ENCODE assay signal across 9 cellular contexts in the genomic region with DNA sequence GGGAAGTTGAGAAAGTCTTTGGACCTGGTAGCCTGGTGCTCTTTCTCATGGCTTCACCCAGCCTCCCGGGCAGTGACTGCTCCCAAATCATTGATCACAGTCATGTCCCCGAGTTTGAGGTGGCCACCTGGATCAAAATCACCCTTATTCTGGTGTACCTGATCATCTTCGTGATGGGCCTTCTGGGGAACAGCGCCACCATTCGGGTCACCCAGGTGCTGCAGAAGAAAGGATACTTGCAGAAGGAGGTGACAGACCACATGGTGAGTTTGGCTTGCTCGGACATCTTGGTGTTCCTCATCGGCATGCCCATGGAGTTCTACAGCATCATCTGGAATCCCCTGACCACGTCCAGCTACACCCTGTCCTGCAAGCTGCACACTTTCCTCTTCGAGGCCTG. TPM values are rescaled to one million over a fixed set of nuclear protein-coding genes. Genes with fewer than 3 reads are reported as not detected.
DNase-seq lines count a peak whose midpoint lies in the region; ATAC-seq and TF ChIP-seq lines count a peak whose summit lies in the region.
"Had no signal": no experiment of that assay in that cellular context is flagged by ENCODE, and none has a peak within 500 bp of the region (broad histone marks: within the 10 kb centered on the region; RNA-seq: fewer than 3 reads in every experiment).

No MANE protein-coding gene starts in this region.

- H3K4me1 Mint-ChIP-seq in natural killer cell, result no peaks in the 10 kb centered on the region

- peaks cover 3 to 9% of the 10 kb centered on the region in 2 donors for H3K9me3 Mint-ChIP-seq in natural killer cell

- H3K27ac ChIP-seq in SK-N-MC (no peak overlapping the region), psoas muscle (peak overlapping the region; percentile 84)

- H3K36me3 Mint-ChIP-seq in natural killer cell, result no peaks in the 10 kb centered on the region

- no peaks in the 10 kb centered on the region for H3K9me3 ChIP-seq in SK-N-MC (ENCODE audit: low read depth, low read length)
- H3K9me3 ChIP-seq in psoas muscle, result no peaks in the 10 kb centered on the region
- H3K9me3 ChIP-seq: HAP-1 had no signal

- ATAC-seq in psoas muscle (no peak), natural killer cell (no peak)

- H3K4me3 ChIP-seq in SK-N-MC (peak overlapping the region; percentile 87), fibroblast of mammary gland (ENCODE audit: control insufficient read depth, low read depth, low read length) (no peak overlapping the region), psoas muscle (peak overlapping the region; percentile 69)

- no peaks in the 10 kb centered on the region for H3K36me3 ChIP-seq in SK-N-MC (ENCODE audit: insufficient read depth, low read length)
- no peaks in the 10 kb centered on the region for H3K36me3 ChIP-seq in psoas muscle (ENCODE audit: insufficient read depth in 1 of 2, low read depth in 1 of 2)
- H3K36me3 ChIP-seq: HAP-1 had no signal

- H3K4me1 ChIP-seq in psoas muscle, result peaks cover 13% of the 10 kb centered on the region
- H3K4me1 ChIP-seq: HAP-1 had no signal

- no peak overlapping the region for H3K4me3 Mint-ChIP-seq in natural killer cell

- peak; percentile 1 for TF ChIP-seq CTCF in fibroblast of mammary gland (conservative IDR thresholded peaks at IDR 0.05; ENCODE audit: control insufficient read depth, insufficient read depth, low read depth, low read length)
- no peak for TF ChIP-seq CTCF in psoas muscle (IDR thresholded peaks at IDR 0.05)
- no peak for TF ChIP-seq CTCF in natural killer cell (IDR thresholded peaks at IDR 0.05)

- 84 to 95% (median 91%) methylated on average over 9 of the region's 9 CpGs for WGBS in psoas muscle, 3 donors

- H3K27ac Mint-ChIP-seq in natural killer cell, result no peak overlapping the region

- H3K27me3 Mint-ChIP-seq in natural killer cell (ENCODE audit: low read depth in 2 of 2), result peaks cover 0 to 6% of the 10 kb centered on the region in 2 donors

- peak; percentile 13 for DNase-seq in ELR (ENCODE audit: low read depth)
- DNase-seq in SK-N-MC (ENCODE audit: low read depth, low spot score), result no peak
- DNase-seq in fibroblast of mammary gland (ENCODE audit: low read depth), result no peak
- DNase-seq in psoas muscle, result no peak
- DNase-seq in natural killer cell, result no peak
- no peak for DNase-seq in HPDE6-E6E7 (ENCODE audit: extremely low spot score)
- no peak for DNase-seq in NCI-H146 treated with DMSO at 0.1 percent for 48 hours (lab: John Stamatoyannopoulos, UW; ENCODE audit: unreplicated experiment)
- no peak for DNase-seq in posterior vena cava (ENCODE audit: low spot score)

- no peak overlapping the region for H3K9ac ChIP-seq in SK-N-MC (ENCODE audit: insufficient read length)

- intact Hi-C loops in psoas muscle (cut with DNase I), result no loop called here
- intact Hi-C loops in natural killer cell (cut with micrococcal nuclease), result no loop called here
- intact Hi-C loops in posterior vena cava (cut with DNase I), result no loop called here

- H3K27me3 ChIP-seq in psoas muscle (ENCODE audit: insufficient read depth in 3 of 3, low read length in 2 of 3), result no peaks in the 10 kb centered on the region

RNA-seq across cellular contexts. Expression of a gene that starts 0.4 kb away (rescaled TPM):
- total RNA-seq in psoas muscle (not detected), natural killer cell (not detected), posterior vena cava (under 1 TPM in 1 of 2 donors, not detected in 1; 0.37 TPM)
- under 1 TPM in 2 of 3 donors, not detected in 1; 0.05 to 0.08 TPM for polyA plus RNA-seq in psoas muscle
